Comparison of ENCODE assay signal across 8 cellular contexts in genomic region chr16:77273-77806, GRCh38. TPM values are rescaled to one million over a fixed set of nuclear protein-coding genes. Genes with fewer than 3 reads are reported as not detected.
A peak's percentile ranks its signal among the peaks of the same experiment; 100 is the strongest.
DNase-seq lines count a peak whose midpoint lies in the region; ATAC-seq and TF ChIP-seq lines count a peak whose summit lies in the region.

No MANE protein-coding gene starts in this region.

- peak; percentile 23 for ATAC-seq in GM18505 (IDR thresholded peaks at IDR 0.05; ENCODE audit: unreplicated experiment)
- ATAC-seq in HG03045 (IDR thresholded peaks at IDR 0.05; ENCODE audit: unreplicated experiment): peak; percentile 31

- no peak for TF ChIP-seq CTCF in AG09309 (IDR thresholded peaks at IDR 0.05; ENCODE audit: control insufficient read depth, insufficient read depth, low read depth, low read length, missing control alignments)

- TF ChIP-seq POLR2A in GM18505 (IDR thresholded peaks at IDR 0.05; ENCODE audit: borderline replicate concordance, extremely low read depth, insufficient read depth, insufficient read length): no peak

- peak overlapping the region; percentile 71 for H3K4me3 ChIP-seq in AG09309 (ENCODE audit: control insufficient read depth, low read depth, low read length)

- DNase-seq in AG09309 (ENCODE audit: low read depth) (no peak), SK-N-DZ (ENCODE audit: low spot score) (peak; percentile 66), kidney tubule cell (ENCODE audit: low spot score) (peak; percentile 43), NCI-H2107 treated with DMSO at 0.1 percent for 48 hours (lab: John Stamatoyannopoulos, UW; ENCODE audit: unreplicated experiment) (no peak)
- DNase-seq in central memory CD4-positive, alpha-beta T cell: peak; percentile 17
- peak; percentile 9 for DNase-seq in stimulated activated CD8-positive, alpha-beta memory T cell treated with anti-CD3 and anti-CD28 coated beads, Interleukin-4, amount 100 ng/mL, for 24 hours (ENCODE audit: low read depth)

RNA-seq across cellular contexts. Expression of gene MPG, which starts 0.7 kb away (rescaled TPM):
- polyA plus RNA-seq in SK-N-DZ (2014; cell fraction: cytosol; rRNA removed): 69.5 and 87.0 TPM in 2 replicates
- 45.3 and 75.7 TPM in 2 replicates for polyA plus RNA-seq in SK-N-DZ (2014; cell fraction: nucleus; rRNA removed)

RNA-seq across cellular contexts. Expression of gene RHBDF1, which starts 4.9 kb away (rescaled TPM):
- 0.60 and 3.3 TPM in 2 replicates for polyA plus RNA-seq in SK-N-DZ (2014; cell fraction: cytosol; rRNA removed)
- polyA plus RNA-seq in SK-N-DZ (2014; cell fraction: nucleus; rRNA removed): 15.2 and 16.0 TPM in 2 replicates

RNA-seq across cellular contexts. Expression of gene SNRNP25, which starts 23.7 kb away (rescaled TPM):
- 82.8 and 118 TPM in 2 replicates for polyA plus RNA-seq in SK-N-DZ (2014; cell fraction: cytosol; rRNA removed)
- polyA plus RNA-seq in SK-N-DZ (2014; cell fraction: nucleus; rRNA removed): 39.4 and 52.0 TPM in 2 replicates

RNA-seq across cellular contexts. Expression of gene POLR3K, which starts 23.9 kb away (rescaled TPM):
- 22.1 and 27.1 TPM in 2 replicates for polyA plus RNA-seq in SK-N-DZ (2014; cell fraction: cytosol; rRNA removed)
- 13.1 and 25.6 TPM in 2 replicates for polyA plus RNA-seq in SK-N-DZ (2014; cell fraction: nucleus; rRNA removed)

Comparison
In these comparisons a context has a peak if more than half of its experiments do, and no peak if none do; other contexts are left out.
1. DNase-seq: peak in SK-N-DZ (single experiment), central memory CD4-positive, alpha-beta T cell (single experiment), kidney tubule cell (single experiment) and stimulated activated CD8-positive, alpha-beta memory T cell treated with anti-CD3 and anti-CD28 coated beads, Interleukin-4, amount 100 ng/mL, for 24 hours (single experiment); none in AG09309 (single experiment) and NCI-H2107 treated with DMSO at 0.1 percent for 48 hours (single experiment).